In genomic region chr1:204516180-204516879, GRCh38 we compare ENCODE assay signal across 1 cellular context.
TF ChIP-seq lines count a peak whose summit lies in the region.

A gene with protein sequence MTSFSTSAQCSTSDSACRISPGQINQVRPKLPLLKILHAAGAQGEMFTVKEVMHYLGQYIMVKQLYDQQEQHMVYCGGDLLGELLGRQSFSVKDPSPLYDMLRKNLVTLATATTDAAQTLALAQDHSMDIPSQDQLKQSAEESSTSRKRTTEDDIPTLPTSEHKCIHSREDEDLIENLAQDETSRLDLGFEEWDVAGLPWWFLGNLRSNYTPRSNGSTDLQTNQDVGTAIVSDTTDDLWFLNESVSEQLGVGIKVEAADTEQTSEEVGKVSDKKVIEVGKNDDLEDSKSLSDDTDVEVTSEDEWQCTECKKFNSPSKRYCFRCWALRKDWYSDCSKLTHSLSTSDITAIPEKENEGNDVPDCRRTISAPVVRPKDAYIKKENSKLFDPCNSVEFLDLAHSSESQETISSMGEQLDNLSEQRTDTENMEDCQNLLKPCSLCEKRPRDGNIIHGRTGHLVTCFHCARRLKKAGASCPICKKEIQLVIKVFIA (plus strand): TSS chr1:204516406. CDS start chr1:204525519, 9,113 bp downstream.

TF ChIP-seq in HepG2, 621 proteins besides CTCF, POLR2A, EP300 and RAD21 (continued from another document and continues in another):
- TF ChIP-seq MTF2 (CRISPR knock-in tag; IDR thresholded peaks at IDR 0.05; ENCODE audit: borderline replicate concordance) (0 out of 2 replicates have a peak, but pooled peaks have one; percentile 43), TRIM24 (CRISPR knock-in tag; IDR thresholded peaks at IDR 0.05) (no peak; the same call in 1 of the 2 replicates), FOSL2 (CRISPR knock-in tag; IDR thresholded peaks at IDR 0.05) (peak; percentile 69; the same call in 1 of the 2 replicates), ZNF577 (CRISPR knock-in tag; IDR thresholded peaks at IDR 0.05; ENCODE audit: borderline replicate concordance, low read depth) (peak; percentile 89; the same call in 1 of the 2 replicates), ARNT (IDR thresholded peaks at IDR 0.05) (no peak), JARID2 (CRISPR knock-in tag; IDR thresholded peaks at IDR 0.05; ENCODE audit: insufficient replicate concordance) (peak; percentile 80), STAT5B (CRISPR knock-in tag; IDR thresholded peaks at IDR 0.05) (no peak), BCL3 (CRISPR knock-in tag; IDR thresholded peaks at IDR 0.05) (peak; percentile 70; the same call in 1 of the 2 replicates), ZUFSP (CRISPR knock-in tag; IDR thresholded peaks at IDR 0.05; ENCODE audit: borderline replicate concordance) (no peak), ZNF782 (CRISPR knock-in tag; IDR thresholded peaks at IDR 0.05; ENCODE audit: borderline replicate concordance) (peak; percentile 93), ZSCAN25 (CRISPR knock-in tag; IDR thresholded peaks at IDR 0.05) (peak; percentile 63; the same call in 1 of the 2 replicates), CENPX (CRISPR knock-in tag; IDR thresholded peaks at IDR 0.05) (no peak), THAP8 (CRISPR knock-in tag; IDR thresholded peaks at IDR 0.05; ENCODE audit: borderline replicate concordance) (peak; percentile 64; the same call in 1 of the 2 replicates), SAFB2 (CRISPR knock-in tag; IDR thresholded peaks at IDR 0.05; ENCODE audit: borderline replicate concordance, low read depth) (no peak), PRPF4 (IDR thresholded peaks at IDR 0.05; ENCODE audit: low read depth, low read length, poor library complexity, severe bottlenecking) (peak; percentile 95), MAFG (CRISPR knock-in tag; IDR thresholded peaks at IDR 0.05) (no peak), ZNF34 (CRISPR knock-in tag; IDR thresholded peaks at IDR 0.05; ENCODE audit: borderline replicate concordance) (peak; percentile 75; the same call in 1 of the 2 replicates), SIN3A (IDR thresholded peaks at IDR 0.05; ENCODE audit: borderline replicate concordance, low read depth, low read length) (no peak), ZNF569 (CRISPR knock-in tag; IDR thresholded peaks at IDR 0.05; ENCODE audit: borderline replicate concordance) (peak; percentile 92; the same call in 1 of the 2 replicates), KDM5A (IDR thresholded peaks at IDR 0.05; ENCODE audit: borderline replicate concordance, low read length) (peak; percentile 91), ZNF207 (IDR thresholded peaks at IDR 0.05; ENCODE audit: borderline replicate concordance) (no peak), ZNF878 (CRISPR knock-in tag; IDR thresholded peaks at IDR 0.05) (no peak), ZKSCAN8 (CRISPR knock-in tag; IDR thresholded peaks at IDR 0.05; ENCODE audit: borderline replicate concordance) (0 out of 2 replicates have a peak, but pooled peaks have one; percentile 55), ATF7 (IDR thresholded peaks at IDR 0.05) (no peak), ATF7 (CRISPR knock-in tag; IDR thresholded peaks at IDR 0.05) (peak; percentile 83; the same call in 1 of the 2 replicates), XBP1 (CRISPR knock-in tag; IDR thresholded peaks at IDR 0.05) (no peak), ZNF256 (CRISPR knock-in tag; conservative IDR thresholded peaks at IDR 0.05) (no peak), PAF1 (CRISPR knock-in tag; IDR thresholded peaks at IDR 0.05) (no peak), ZNF615 (CRISPR knock-in tag; IDR thresholded peaks at IDR 0.05; ENCODE audit: borderline replicate concordance) (peak; percentile 95), RARG (CRISPR knock-in tag; IDR thresholded peaks at IDR 0.05; ENCODE audit: low read depth) (no peak), ZNF724P (CRISPR knock-in tag; IDR thresholded peaks at IDR 0.05; ENCODE audit: borderline replicate concordance) (peak; percentile 59; the same call in 1 of the 2 replicates), ZNF766 (CRISPR knock-in tag; IDR thresholded peaks at IDR 0.05; ENCODE audit: borderline replicate concordance) (peak; percentile 70; the same call in 1 of the 2 replicates), RELA (CRISPR knock-in tag; IDR thresholded peaks at IDR 0.05) (no peak), CHD4 (IDR thresholded peaks at IDR 0.05; ENCODE audit: borderline replicate concordance, low read length) (no peak), NFRKB (IDR thresholded peaks at IDR 0.05) (no peak), ZBTB43 (CRISPR knock-in tag; conservative IDR thresholded peaks at IDR 0.05) (peak; percentile 68; the same call in 1 of the 2 replicates), NR2F6 (IDR thresholded peaks at IDR 0.05) (no peak), NR2F6 (CRISPR knock-in tag; IDR thresholded peaks at IDR 0.05) (no peak; the same call in 1 of the 2 replicates), ZNF549 (CRISPR knock-in tag; IDR thresholded peaks at IDR 0.05) (no peak), PHF21A (CRISPR knock-in tag; IDR thresholded peaks at IDR 0.05) (no peak; the same call in none of the 2 replicates), HMGA1 (CRISPR knock-in tag; conservative IDR thresholded peaks at IDR 0.05) (no peak), ZBTB34 (CRISPR knock-in tag; IDR thresholded peaks at IDR 0.05) (peak; percentile 72; the same call in 1 of the 2 replicates), ZNF720 (CRISPR knock-in tag; IDR thresholded peaks at IDR 0.05) (peak; percentile 41; the same call in 1 of the 2 replicates), HBP1 (CRISPR knock-in tag; IDR thresholded peaks at IDR 0.05; ENCODE audit: low read depth) (no peak), ZKSCAN1 (IDR thresholded peaks at IDR 0.05; ENCODE audit: low read length) (no peak), ZNF589 (CRISPR knock-in tag; conservative IDR thresholded peaks at IDR 0.05) (peak; percentile 89), ZMYM4 (CRISPR knock-in tag; IDR thresholded peaks at IDR 0.05) (peak; percentile 85)
- TF ChIP-seq, protein P1, sequence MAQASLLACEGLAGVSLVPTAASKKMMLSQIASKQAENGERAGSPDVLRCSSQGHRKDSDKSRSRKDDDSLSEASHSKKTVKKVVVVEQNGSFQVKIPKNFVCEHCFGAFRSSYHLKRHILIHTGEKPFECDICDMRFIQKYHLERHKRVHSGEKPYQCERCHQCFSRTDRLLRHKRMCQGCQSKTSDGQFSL (CRISPR knock-in tag; IDR thresholded peaks at IDR 0.05): peak; percentile 85
- TF ChIP-seq, protein P2, sequence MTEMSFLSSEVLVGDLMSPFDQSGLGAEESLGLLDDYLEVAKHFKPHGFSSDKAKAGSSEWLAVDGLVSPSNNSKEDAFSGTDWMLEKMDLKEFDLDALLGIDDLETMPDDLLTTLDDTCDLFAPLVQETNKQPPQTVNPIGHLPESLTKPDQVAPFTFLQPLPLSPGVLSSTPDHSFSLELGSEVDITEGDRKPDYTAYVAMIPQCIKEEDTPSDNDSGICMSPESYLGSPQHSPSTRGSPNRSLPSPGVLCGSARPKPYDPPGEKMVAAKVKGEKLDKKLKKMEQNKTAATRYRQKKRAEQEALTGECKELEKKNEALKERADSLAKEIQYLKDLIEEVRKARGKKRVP (CRISPR knock-in tag; IDR thresholded peaks at IDR 0.05): peak in 1 of 2 experiments; percentile 89; a peak in 2 of 4 replicates
- TF ChIP-seq, protein P3, sequence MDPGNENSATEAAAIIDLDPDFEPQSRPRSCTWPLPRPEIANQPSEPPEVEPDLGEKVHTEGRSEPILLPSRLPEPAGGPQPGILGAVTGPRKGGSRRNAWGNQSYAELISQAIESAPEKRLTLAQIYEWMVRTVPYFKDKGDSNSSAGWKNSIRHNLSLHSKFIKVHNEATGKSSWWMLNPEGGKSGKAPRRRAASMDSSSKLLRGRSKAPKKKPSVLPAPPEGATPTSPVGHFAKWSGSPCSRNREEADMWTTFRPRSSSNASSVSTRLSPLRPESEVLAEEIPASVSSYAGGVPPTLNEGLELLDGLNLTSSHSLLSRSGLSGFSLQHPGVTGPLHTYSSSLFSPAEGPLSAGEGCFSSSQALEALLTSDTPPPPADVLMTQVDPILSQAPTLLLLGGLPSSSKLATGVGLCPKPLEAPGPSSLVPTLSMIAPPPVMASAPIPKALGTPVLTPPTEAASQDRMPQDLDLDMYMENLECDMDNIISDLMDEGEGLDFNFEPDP (CRISPR knock-in tag; conservative IDR thresholded peaks at IDR 0.05): no peak
- TF ChIP-seq, protein P4, sequence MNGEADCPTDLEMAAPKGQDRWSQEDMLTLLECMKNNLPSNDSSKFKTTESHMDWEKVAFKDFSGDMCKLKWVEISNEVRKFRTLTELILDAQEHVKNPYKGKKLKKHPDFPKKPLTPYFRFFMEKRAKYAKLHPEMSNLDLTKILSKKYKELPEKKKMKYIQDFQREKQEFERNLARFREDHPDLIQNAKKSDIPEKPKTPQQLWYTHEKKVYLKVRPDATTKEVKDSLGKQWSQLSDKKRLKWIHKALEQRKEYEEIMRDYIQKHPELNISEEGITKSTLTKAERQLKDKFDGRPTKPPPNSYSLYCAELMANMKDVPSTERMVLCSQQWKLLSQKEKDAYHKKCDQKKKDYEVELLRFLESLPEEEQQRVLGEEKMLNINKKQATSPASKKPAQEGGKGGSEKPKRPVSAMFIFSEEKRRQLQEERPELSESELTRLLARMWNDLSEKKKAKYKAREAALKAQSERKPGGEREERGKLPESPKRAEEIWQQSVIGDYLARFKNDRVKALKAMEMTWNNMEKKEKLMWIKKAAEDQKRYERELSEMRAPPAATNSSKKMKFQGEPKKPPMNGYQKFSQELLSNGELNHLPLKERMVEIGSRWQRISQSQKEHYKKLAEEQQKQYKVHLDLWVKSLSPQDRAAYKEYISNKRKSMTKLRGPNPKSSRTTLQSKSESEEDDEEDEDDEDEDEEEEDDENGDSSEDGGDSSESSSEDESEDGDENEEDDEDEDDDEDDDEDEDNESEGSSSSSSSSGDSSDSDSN (CRISPR knock-in tag; IDR thresholded peaks at IDR 0.05): peak; percentile 83
